ENCODE assay signal across 1 cellular context in genomic region chr12:10215451-10215850, GRCh38.
TF ChIP-seq lines count a peak whose summit lies in the region.

No MANE protein-coding gene starts in this region.

TF ChIP-seq in H1, 55 proteins besides CTCF, POLR2A, EP300 and RAD21:
- TF ChIP-seq CHD1 (IDR thresholded peaks at IDR 0.05; ENCODE audit: low read depth, low read length), result no peak
